ENCODE assay signal across 1 cellular context in the genomic region with DNA sequence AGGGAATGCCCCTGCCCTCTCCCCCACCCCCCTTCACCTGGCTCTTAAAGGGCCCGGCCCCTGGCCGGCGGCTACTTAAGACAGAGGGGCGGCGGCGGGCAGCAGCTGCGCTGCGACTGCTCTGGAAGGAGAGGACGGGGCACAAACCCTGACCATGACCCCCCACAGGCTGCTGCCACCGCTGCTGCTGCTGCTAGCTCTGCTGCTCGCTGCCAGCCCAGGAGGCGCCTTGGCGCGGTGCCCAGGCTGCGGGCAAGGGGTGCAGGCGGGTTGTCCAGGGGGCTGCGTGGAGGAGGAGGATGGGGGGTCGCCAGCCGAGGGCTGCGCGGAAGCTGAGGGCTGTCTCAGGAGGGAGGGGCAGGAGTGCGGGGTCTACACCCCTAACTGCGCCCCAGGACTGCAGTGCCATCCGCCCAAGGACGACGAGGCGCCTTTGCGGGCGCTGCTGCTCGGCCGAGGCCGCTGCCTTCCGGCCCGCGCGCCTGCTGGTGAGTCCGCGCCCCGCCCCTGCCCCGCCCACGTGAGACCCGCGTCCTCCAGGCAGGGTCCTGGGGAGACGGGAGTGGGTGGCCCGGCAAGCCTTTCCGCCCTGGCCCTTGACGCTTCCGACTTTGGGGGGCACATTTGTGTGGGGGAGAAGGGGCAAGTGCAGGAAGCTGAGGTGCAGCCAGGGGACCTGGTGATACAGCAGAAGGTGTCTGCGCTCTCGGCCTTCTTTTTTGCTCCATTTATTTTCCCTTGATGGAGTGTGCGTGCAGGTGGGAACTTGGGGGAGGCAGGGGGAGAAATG.
A peak's percentile ranks its signal among the peaks of the same experiment; 100 is the strongest.
TF ChIP-seq lines count a peak whose summit lies in the region.

A gene with protein sequence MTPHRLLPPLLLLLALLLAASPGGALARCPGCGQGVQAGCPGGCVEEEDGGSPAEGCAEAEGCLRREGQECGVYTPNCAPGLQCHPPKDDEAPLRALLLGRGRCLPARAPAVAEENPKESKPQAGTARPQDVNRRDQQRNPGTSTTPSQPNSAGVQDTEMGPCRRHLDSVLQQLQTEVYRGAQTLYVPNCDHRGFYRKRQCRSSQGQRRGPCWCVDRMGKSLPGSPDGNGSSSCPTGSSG (plus strand): TSS at position 104 of the 790 bp plus-strand sequence. CDS start 51 bp downstream, at position 155.

TF ChIP-seq in WTC11, 78 proteins besides CTCF, POLR2A, EP300 and RAD21 (continued from another document):
- TF ChIP-seq, protein P1, sequence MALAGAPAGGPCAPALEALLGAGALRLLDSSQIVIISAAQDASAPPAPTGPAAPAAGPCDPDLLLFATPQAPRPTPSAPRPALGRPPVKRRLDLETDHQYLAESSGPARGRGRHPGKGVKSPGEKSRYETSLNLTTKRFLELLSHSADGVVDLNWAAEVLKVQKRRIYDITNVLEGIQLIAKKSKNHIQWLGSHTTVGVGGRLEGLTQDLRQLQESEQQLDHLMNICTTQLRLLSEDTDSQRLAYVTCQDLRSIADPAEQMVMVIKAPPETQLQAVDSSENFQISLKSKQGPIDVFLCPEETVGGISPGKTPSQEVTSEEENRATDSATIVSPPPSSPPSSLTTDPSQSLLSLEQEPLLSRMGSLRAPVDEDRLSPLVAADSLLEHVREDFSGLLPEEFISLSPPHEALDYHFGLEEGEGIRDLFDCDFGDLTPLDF (CRISPR knock-in tag; IDR thresholded peaks at IDR 0.05): no peak
- TF ChIP-seq, protein P2, sequence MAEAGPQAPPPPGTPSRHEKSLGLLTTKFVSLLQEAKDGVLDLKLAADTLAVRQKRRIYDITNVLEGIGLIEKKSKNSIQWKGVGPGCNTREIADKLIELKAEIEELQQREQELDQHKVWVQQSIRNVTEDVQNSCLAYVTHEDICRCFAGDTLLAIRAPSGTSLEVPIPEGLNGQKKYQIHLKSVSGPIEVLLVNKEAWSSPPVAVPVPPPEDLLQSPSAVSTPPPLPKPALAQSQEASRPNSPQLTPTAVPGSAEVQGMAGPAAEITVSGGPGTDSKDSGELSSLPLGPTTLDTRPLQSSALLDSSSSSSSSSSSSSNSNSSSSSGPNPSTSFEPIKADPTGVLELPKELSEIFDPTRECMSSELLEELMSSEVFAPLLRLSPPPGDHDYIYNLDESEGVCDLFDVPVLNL (CRISPR knock-in tag; IDR thresholded peaks at IDR 0.05; ENCODE audit: borderline replicate concordance, low read depth): no peak
- no peak for TF ChIP-seq RORB (CRISPR knock-in tag; IDR thresholded peaks at IDR 0.05)
- TF ChIP-seq, protein P3, sequence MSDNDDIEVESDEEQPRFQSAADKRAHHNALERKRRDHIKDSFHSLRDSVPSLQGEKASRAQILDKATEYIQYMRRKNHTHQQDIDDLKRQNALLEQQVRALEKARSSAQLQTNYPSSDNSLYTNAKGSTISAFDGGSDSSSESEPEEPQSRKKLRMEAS (CRISPR knock-in tag; IDR thresholded peaks at IDR 0.05): peak; percentile 51; the same call in 1 of the 2 replicates
- TF ChIP-seq TEAD1 (CRISPR knock-in tag; IDR thresholded peaks at IDR 0.05): no peak
- TF ChIP-seq ZNF396 (CRISPR knock-in tag; IDR thresholded peaks at IDR 0.05; ENCODE audit: borderline replicate concordance): no peak
- TF ChIP-seq, protein P4, sequence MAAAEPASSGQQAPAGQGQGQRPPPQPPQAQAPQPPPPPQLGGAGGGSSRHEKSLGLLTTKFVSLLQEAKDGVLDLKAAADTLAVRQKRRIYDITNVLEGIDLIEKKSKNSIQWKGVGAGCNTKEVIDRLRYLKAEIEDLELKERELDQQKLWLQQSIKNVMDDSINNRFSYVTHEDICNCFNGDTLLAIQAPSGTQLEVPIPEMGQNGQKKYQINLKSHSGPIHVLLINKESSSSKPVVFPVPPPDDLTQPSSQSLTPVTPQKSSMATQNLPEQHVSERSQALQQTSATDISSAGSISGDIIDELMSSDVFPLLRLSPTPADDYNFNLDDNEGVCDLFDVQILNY (CRISPR knock-in tag; IDR thresholded peaks at IDR 0.05): no peak
- no peak for TF ChIP-seq EMX1 (CRISPR knock-in tag; IDR thresholded peaks at IDR 0.05)
- TF ChIP-seq, protein P5, sequence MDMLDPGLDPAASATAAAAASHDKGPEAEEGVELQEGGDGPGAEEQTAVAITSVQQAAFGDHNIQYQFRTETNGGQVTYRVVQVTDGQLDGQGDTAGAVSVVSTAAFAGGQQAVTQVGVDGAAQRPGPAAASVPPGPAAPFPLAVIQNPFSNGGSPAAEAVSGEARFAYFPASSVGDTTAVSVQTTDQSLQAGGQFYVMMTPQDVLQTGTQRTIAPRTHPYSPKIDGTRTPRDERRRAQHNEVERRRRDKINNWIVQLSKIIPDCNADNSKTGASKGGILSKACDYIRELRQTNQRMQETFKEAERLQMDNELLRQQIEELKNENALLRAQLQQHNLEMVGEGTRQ (CRISPR knock-in tag; IDR thresholded peaks at IDR 0.05): peak; percentile 56
- no peak for TF ChIP-seq NR1H2 (CRISPR knock-in tag; IDR thresholded peaks at IDR 0.05)
- TF ChIP-seq, protein P6, sequence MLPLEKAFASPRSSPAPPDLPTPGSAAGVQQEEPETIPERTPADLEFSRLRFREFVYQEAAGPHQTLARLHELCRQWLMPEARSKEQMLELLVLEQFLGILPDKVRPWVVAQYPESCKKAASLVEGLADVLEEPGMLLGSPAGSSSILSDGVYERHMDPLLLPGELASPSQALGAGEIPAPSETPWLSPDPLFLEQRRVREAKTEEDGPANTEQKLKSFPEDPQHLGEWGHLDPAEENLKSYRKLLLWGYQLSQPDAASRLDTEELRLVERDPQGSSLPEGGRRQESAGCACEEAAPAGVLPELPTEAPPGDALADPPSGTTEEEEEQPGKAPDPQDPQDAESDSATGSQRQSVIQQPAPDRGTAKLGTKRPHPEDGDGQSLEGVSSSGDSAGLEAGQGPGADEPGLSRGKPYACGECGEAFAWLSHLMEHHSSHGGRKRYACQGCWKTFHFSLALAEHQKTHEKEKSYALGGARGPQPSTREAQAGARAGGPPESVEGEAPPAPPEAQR (CRISPR knock-in tag; IDR thresholded peaks at IDR 0.05): no peak
- TF ChIP-seq, protein P7, sequence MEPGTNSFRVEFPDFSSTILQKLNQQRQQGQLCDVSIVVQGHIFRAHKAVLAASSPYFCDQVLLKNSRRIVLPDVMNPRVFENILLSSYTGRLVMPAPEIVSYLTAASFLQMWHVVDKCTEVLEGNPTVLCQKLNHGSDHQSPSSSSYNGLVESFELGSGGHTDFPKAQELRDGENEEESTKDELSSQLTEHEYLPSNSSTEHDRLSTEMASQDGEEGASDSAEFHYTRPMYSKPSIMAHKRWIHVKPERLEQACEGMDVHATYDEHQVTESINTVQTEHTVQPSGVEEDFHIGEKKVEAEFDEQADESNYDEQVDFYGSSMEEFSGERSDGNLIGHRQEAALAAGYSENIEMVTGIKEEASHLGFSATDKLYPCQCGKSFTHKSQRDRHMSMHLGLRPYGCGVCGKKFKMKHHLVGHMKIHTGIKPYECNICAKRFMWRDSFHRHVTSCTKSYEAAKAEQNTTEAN (CRISPR knock-in tag; IDR thresholded peaks at IDR 0.05): no peak
- TF ChIP-seq, protein P8, sequence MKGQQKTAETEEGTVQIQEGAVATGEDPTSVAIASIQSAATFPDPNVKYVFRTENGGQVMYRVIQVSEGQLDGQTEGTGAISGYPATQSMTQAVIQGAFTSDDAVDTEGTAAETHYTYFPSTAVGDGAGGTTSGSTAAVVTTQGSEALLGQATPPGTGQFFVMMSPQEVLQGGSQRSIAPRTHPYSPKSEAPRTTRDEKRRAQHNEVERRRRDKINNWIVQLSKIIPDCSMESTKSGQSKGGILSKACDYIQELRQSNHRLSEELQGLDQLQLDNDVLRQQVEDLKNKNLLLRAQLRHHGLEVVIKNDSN (CRISPR knock-in tag; IDR thresholded peaks at IDR 0.05): no peak
- TF ChIP-seq ETV6 (CRISPR knock-in tag; IDR thresholded peaks at IDR 0.05): peak; percentile 34; the same call in 1 of the 2 replicates
- TF ChIP-seq JAZF1 (CRISPR knock-in tag; IDR thresholded peaks at IDR 0.05): no peak
- TF ChIP-seq ZNF138 (CRISPR knock-in tag; conservative IDR thresholded peaks at IDR 0.05): no peak
- TF ChIP-seq TEAD4 (CRISPR knock-in tag; IDR thresholded peaks at IDR 0.05): no peak
